In genomic region chr1:193069748-193070394, GRCh38 we compare ENCODE assay signal across 8 cellular contexts. TPM values are rescaled to one million over a fixed set of nuclear protein-coding genes. Genes with fewer than 3 reads are reported as not detected.
DNase-seq lines count a peak whose midpoint lies in the region; ATAC-seq and TF ChIP-seq lines count a peak whose summit lies in the region.

No MANE protein-coding gene starts in this region.

- DNase-seq in AG20443 (ENCODE audit: low spot score) (peak; percentile 14), OCI-M1 (lab: John Stamatoyannopoulos, UW) (peak; percentile 81), epithelial cell of proximal tubule (ENCODE audit: low read depth) (no peak), GF-D8 (lab: John Stamatoyannopoulos, UW) (no peak), NCI-H1092 (lab: John Stamatoyannopoulos, UW) (no peak)
- DNase-seq in NK-92 treated with Interleukin-12 subunit alpha and Interleukin-12 subunit beta, amount 100 ng/mL, for 24 hours (lab: John Stamatoyannopoulos, UW): no peak

- TF ChIP-seq CTCF in epithelial cell of proximal tubule (conservative IDR thresholded peaks at IDR 0.05; ENCODE audit: low read depth, low read length): peak; percentile 52

- ATAC-seq in GM19372 (IDR thresholded peaks at IDR 0.05; ENCODE audit: low read depth, unreplicated experiment) (peak; percentile 42), GM19397 (IDR thresholded peaks at IDR 0.05; ENCODE audit: unreplicated experiment) (no peak)

- no peak overlapping the region for H3K4me3 ChIP-seq in epithelial cell of proximal tubule (ENCODE audit: low read depth, low read length)

RNA-seq across cellular contexts. Expression of gene RO60, which starts 10.5 kb away (rescaled TPM):
- total RNA-seq in epithelial cell of proximal tubule: 62.0 and 71.1 TPM in 2 replicates

RNA-seq across cellular contexts. Expression of gene UCHL5, which starts 10.7 kb away (rescaled TPM):
- 23.9 and 24.7 TPM in 2 replicates for total RNA-seq in epithelial cell of proximal tubule

RNA-seq across cellular contexts. Expression of gene GLRX2, which starts 35.3 kb away (rescaled TPM):
- 18.6 and 20.6 TPM in 2 replicates for total RNA-seq in epithelial cell of proximal tubule

RNA-seq across cellular contexts. Expression of gene CDC73, which starts 52.0 kb away (rescaled TPM):
- total RNA-seq in epithelial cell of proximal tubule: 15.1 and 19.3 TPM in 2 replicates

Comparison
In these comparisons a context has a peak if more than half of its experiments do, and no peak if none do; other contexts are left out.
1. DNase-seq: peak in AG20443 (single experiment) and OCI-M1 (single experiment); none in epithelial cell of proximal tubule (single experiment), GF-D8 (single experiment), NK-92 treated with Interleukin-12 subunit alpha and Interleukin-12 subunit beta, amount 100 ng/mL, for 24 hours (single experiment) and NCI-H1092 (single experiment).